Comparison of ENCODE assay signal across 8 cellular contexts in the genomic region with DNA sequence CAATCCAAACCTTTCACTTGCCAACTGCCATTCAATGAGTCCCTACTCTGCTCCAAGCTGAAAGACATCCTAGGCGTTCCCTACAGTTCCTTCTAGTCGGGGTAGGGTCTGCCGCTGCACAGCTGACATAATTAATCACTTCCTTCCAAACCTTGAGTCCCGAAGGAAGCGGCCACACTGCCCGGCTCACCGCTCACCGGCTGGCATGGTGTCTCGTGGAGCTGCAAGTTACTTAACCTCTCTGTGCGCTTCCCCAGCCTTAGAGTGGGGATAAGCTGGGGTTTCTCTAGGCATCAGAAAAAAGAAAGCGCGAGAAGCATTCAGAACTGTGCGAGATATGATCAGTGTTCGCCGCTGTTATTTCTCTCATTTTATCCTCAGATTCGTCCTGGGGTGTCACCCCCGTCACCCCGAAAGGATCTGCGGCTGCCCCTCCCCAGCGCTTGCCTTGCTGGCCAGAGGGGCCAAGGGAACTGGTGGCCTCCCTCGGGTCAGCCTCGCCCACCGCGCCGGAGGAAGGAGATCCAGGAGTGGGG. TPM values are rescaled to one million over a fixed set of nuclear protein-coding genes. Genes with fewer than 3 reads are reported as not detected.
DNase-seq lines count a peak whose midpoint lies in the region; ATAC-seq and TF ChIP-seq lines count a peak whose summit lies in the region.

No MANE protein-coding gene starts in this region.

- peaks cover 16% of the 10 kb centered on the region for H3K36me3 Mint-ChIP-seq in activated CD4-positive, alpha-beta T cell treated with anti-CD3 and anti-CD28 coated beads, Interleukin-2, amount 10 ng/mL, durations not matched to agents 24 days and 14 days (ENCODE audit: low read depth)
- no peaks in the 10 kb centered on the region for H3K36me3 Mint-ChIP-seq in natural killer cell

- H3K4me3 Mint-ChIP-seq in activated CD4-positive, alpha-beta T cell treated with anti-CD3 and anti-CD28 coated beads, Interleukin-2, amount 10 ng/mL, durations not matched to agents 24 days and 14 days, result peak overlapping the region; percentile 98
- peak overlapping the region; percentile 94 for H3K4me3 Mint-ChIP-seq in natural killer cell

- H3K4me1 Mint-ChIP-seq in activated CD4-positive, alpha-beta T cell treated with anti-CD3 and anti-CD28 coated beads, Interleukin-2, amount 10 ng/mL, durations not matched to agents 24 days and 14 days, result peaks cover 15% of the 10 kb centered on the region
- peaks cover 17 to 26% of the 10 kb centered on the region in 2 donors for H3K4me1 Mint-ChIP-seq in natural killer cell

- ATAC-seq in GM19351 (IDR thresholded peaks at IDR 0.05; ENCODE audit: unreplicated experiment) (peak; percentile 21), HG03460 (IDR thresholded peaks at IDR 0.05; ENCODE audit: unreplicated experiment) (peak; percentile 23), esophagus mucosa (peak; percentile 54), natural killer cell (peak; percentile 2 to 18 (median 6)), HG03521 (IDR thresholded peaks at IDR 0.05; ENCODE audit: unreplicated experiment) (no peak)

- peak; percentile 27 for DNase-seq in CMK (ENCODE audit: low read depth)
- DNase-seq in activated CD4-positive, alpha-beta T cell treated with anti-CD3 and anti-CD28 coated beads, Interleukin-2, amount 10 ng/mL, durations not matched to agents 24 days and 14 days, result peak; percentile 81
- peak; percentile 35 for DNase-seq in natural killer cell
- DNase-seq in foreskin melanocyte, result no peak

- peak overlapping the region; percentile 97 for H3K27ac Mint-ChIP-seq in activated CD4-positive, alpha-beta T cell treated with anti-CD3 and anti-CD28 coated beads, Interleukin-2, amount 10 ng/mL, durations not matched to agents 24 days and 14 days
- H3K27ac Mint-ChIP-seq in natural killer cell, result peak overlapping the region; percentile 84 to 92

- TF ChIP-seq CTCF in natural killer cell (IDR thresholded peaks at IDR 0.05), result no peak

- H3K27me3 Mint-ChIP-seq in activated CD4-positive, alpha-beta T cell treated with anti-CD3 and anti-CD28 coated beads, Interleukin-2, amount 10 ng/mL, durations not matched to agents 24 days and 14 days, result no peaks in the 10 kb centered on the region
- no peaks in the 10 kb centered on the region for H3K27me3 Mint-ChIP-seq in natural killer cell (ENCODE audit: low read depth in 2 of 2)

- no peaks in the 10 kb centered on the region for H3K9me3 Mint-ChIP-seq in activated CD4-positive, alpha-beta T cell treated with anti-CD3 and anti-CD28 coated beads, Interleukin-2, amount 10 ng/mL, durations not matched to agents 24 days and 14 days
- H3K9me3 Mint-ChIP-seq in natural killer cell, result no peaks in the 10 kb centered on the region

- intact Hi-C loops in activated CD4-positive, alpha-beta T cell treated with anti-CD3 and anti-CD28 coated beads, Interleukin-2, amount 10 ng/mL, durations not matched to agents 24 days and 14 days (cut with micrococcal nuclease), result loop anchor here (2.0 to 10.0 kb wide), 3 partner anchors 14 to 536 kb away; a partner anchor contains a TSS
- intact Hi-C loops in natural killer cell (cut with micrococcal nuclease), result loop anchor here (2.0 kb wide), 1 partner anchor 34 kb away; a partner anchor contains a TSS

RNA-seq across cellular contexts. Expression of a gene that starts 0.7 kb away (rescaled TPM):
- total RNA-seq in activated CD4-positive, alpha-beta T cell treated with anti-CD3 and anti-CD28 coated beads, Interleukin-2, amount 10 ng/mL, durations not matched to agents 24 days and 14 days, result 103 and 114 TPM in 2 replicates
- total RNA-seq in esophagus mucosa, result 46.4 TPM
- total RNA-seq in natural killer cell, result 10 to 100 TPM; 32.3 to 41.4 (median 41.4) TPM

RNA-seq across cellular contexts. Expression of a gene that starts 34.6 kb away (rescaled TPM):
- 13.2 and 15.0 TPM in 2 replicates for total RNA-seq in activated CD4-positive, alpha-beta T cell treated with anti-CD3 and anti-CD28 coated beads, Interleukin-2, amount 10 ng/mL, durations not matched to agents 24 days and 14 days
- total RNA-seq in esophagus mucosa (10.1 TPM), natural killer cell (10 to 100 TPM; 27.6 to 34.4 (median 29.4) TPM)
